Comparison of ENCODE assay signal across 30 cellular contexts in the genomic region with DNA sequence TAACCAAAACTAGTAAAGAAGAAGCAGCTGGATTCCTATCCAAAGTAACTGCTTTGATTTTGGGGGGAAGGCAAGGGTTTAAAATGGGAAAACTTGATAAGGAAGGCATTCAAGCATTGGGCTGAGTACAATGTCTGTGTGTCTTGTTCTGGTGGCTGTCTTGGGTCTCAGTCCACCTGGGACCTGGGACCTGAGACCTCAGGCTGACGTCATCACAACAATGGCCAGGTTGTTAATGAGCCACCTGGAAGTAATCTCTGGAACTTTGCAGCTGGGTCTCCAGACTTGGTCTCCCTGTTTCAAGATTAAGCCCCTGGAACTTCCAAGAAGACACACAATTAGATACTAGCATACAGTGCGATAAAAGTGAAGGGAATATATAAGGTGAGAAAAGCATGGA.
"Had no signal": no experiment of that assay in that cellular context is flagged by ENCODE, and none has a peak within 500 bp of the region (broad histone marks: within the 10 kb centered on the region; RNA-seq: fewer than 3 reads in every experiment).

No MANE protein-coding gene starts in this region.

- H3K9me3 ChIP-seq: ovary, psoas muscle, spleen, stomach, thoracic aorta, thyroid gland, tibial nerve, upper lobe of left lung, vagina had no signal

- DNase-seq: naive thymus-derived CD4-positive, alpha-beta T cell; occipital lobe; ovary; posterior cingulate gyrus; psoas muscle; right cardiac atrium; spleen; stimulated activated CD4-positive, alpha-beta T cell treated with anti-CD3 and anti-CD28 coated beads, Interleukin-12 subunit alpha, Interleukin-12 subunit beta, amount 100 ng/mL, for 4 hours; stimulated activated CD4-positive, alpha-beta T cell treated with anti-CD3 and anti-CD28 coated beads, Interleukin-1b, Interleukin-23, amount 100 ng/mL, for 48 hours; stimulated activated CD4-positive, alpha-beta T cell treated with anti-CD3 and anti-CD28 coated beads, Interleukin-4, amount 100 ng/mL, for 1 hour; stimulated activated CD4-positive, alpha-beta T cell treated with anti-CD3 and anti-CD28 coated beads, Interleukin-4, amount 100 ng/mL, for 4 hours; stimulated activated CD8-positive, alpha-beta memory T cell treated with anti-CD3 and anti-CD28 coated beads, Interleukin-4, amount 100 ng/mL, for 48 hours; stimulated activated naive B cell treated with anti-CD40 and anti-IgM and Interleukin-4, amounts not matched to agents 10 μg/mL and 1 μg/mL and 100 μg/mL, for 72 hours; stimulated activated naive CD4-positive, alpha-beta T cell treated with Interleukin-2 at 50 U/mL for 16 hours; stomach; thyroid gland; trophoblast cell; upper lobe of left lung had no signal

- FAIRE-seq: urothelium cell line had no signal

- H3K27ac ChIP-seq: neural progenitor cell, ovary, parathyroid adenoma, psoas muscle, stomach, thoracic aorta, thyroid gland, tibial nerve, upper lobe of left lung, vagina had no signal

- H3K27me3 ChIP-seq: neural progenitor cell, ovary, spleen, stomach, thyroid gland, tibial nerve, upper lobe of left lung, vagina had no signal

- ATAC-seq: naive thymus-derived CD4-positive, alpha-beta T cell; psoas muscle; right cardiac atrium; sciatic nerve; stimulated activated naive B cell treated with anti-CD40 and anti-IgM and Interleukin-4, amounts not matched to agents 10 μg/mL and 1 μg/mL and 100 μg/mL, for 72 hours had no signal

- H3K36me3 ChIP-seq: neural progenitor cell, ovary, spleen, stomach, thoracic aorta, thyroid gland, tibial nerve, upper lobe of left lung, vagina had no signal

- H3K36me3 Mint-ChIP-seq: neural progenitor cell had no signal

- H3K9me3 Mint-ChIP-seq: stimulated activated naive CD8-positive, alpha-beta T cell treated with anti-CD3 and anti-CD28 coated beads, Interleukin-15, Interleukin-2, amounts not matched to agents 100 ng/mL and 50 ng/mL, for 24 hours had no signal

- H3K4me3 ChIP-seq: neural progenitor cell, ovary, psoas muscle, skin epidermis, smooth muscle cell, spleen, stomach, thoracic aorta, thyroid gland, tibial nerve, upper lobe of left lung, vagina had no signal

- H3K4me2 ChIP-seq: neural progenitor cell, smooth muscle cell had no signal

- H3K79me2 ChIP-seq: parathyroid adenoma had no signal

- H3K9ac ChIP-seq: neural progenitor cell, parathyroid adenoma had no signal

- H3K27ac Mint-ChIP-seq: naive thymus-derived CD4-positive, alpha-beta T cell; nephron; neural progenitor cell; progenitor cell of endocrine pancreas; stimulated activated naive B cell treated with anti-CD40 and anti-IgM and Interleukin-4, amounts not matched to agents 10 μg/mL and 1 μg/mL and 100 μg/mL, for 72 hours; stimulated activated naive CD8-positive, alpha-beta T cell treated with anti-CD3 and anti-CD28 coated beads, Interleukin-15, Interleukin-2, amounts not matched to agents 100 ng/mL and 50 ng/mL, for 24 hours had no signal

- H2AFZ ChIP-seq: neural progenitor cell, parathyroid adenoma had no signal

- H3K4me1 ChIP-seq: neural progenitor cell, parathyroid adenoma, psoas muscle, tibial nerve had no signal

- H3K4me3 Mint-ChIP-seq: naive thymus-derived CD4-positive, alpha-beta T cell; nephron; neural progenitor cell; stimulated activated naive B cell treated with anti-CD40 and anti-IgM and Interleukin-4, amounts not matched to agents 10 μg/mL and 1 μg/mL and 100 μg/mL, for 72 hours; stimulated activated naive CD8-positive, alpha-beta T cell treated with anti-CD3 and anti-CD28 coated beads, Interleukin-15, Interleukin-2, amounts not matched to agents 100 ng/mL and 50 ng/mL, for 24 hours had no signal
